ENCODE assay signal across 8 cellular contexts in genomic region chr4:152535903-152536544, GRCh38. TPM values are rescaled to one million over a fixed set of nuclear protein-coding genes. Genes with fewer than 3 reads are reported as not detected.
DNase-seq lines count a peak whose midpoint lies in the region; FAIRE-seq and TF ChIP-seq lines count a peak whose summit lies in the region.

Gene FBXW7 (minus strand): TSS chr4:152536092. CDS start chr4:152411803, 124,289 bp downstream.

- POLR2A ChIA-PET in HEK293T (lab: Yijun Ruan, JAX): interaction anchor here (0.6 to 1.7 kb wide), 21 partner anchors 9 to 127 kb away, joined by 3 to 10 read pairs (median 4); no protein-coding TSS in a partner anchor

- in situ Hi-C loops in SK-MEL-5 (cut with HindIII; ENCODE audit: low pct_unique_long_range_greater_than_20kb, low sequenced_read_pairs): no loop called here

- no peak for FAIRE-seq in frontal cortex (lab: Jason Lieb, UNC)

- H3K27ac ChIP-seq in neutrophil: peak within 1 kb of the TSS; percentile 98
- H3K27ac ChIP-seq in substantia nigra (ENCODE audit: low read depth, low read length, poor library complexity, severe bottlenecking): peak within 1 kb of the TSS; percentile 86

- H3K36me3 ChIP-seq in neutrophil: peaks cover 12% of the 10 kb centered on the region

- peaks cover 37 to 40% of the 10 kb centered on the region in 2 experiments for H3K4me1 ChIP-seq in neutrophil (ENCODE audit: control insufficient read depth in 1 of 2, insufficient read depth in 1 of 2, low read depth in 1 of 2, low read length in 1 of 2)

- peak; percentile 45 for TF ChIP-seq CTCF in neutrophil (IDR thresholded peaks at IDR 0.05)

- CTCF ChIA-PET in HEK293T (lab: Yijun Ruan, JAX): interaction anchor here (1.0 to 1.3 kb wide), 2 partner anchors 35 to 127 kb away, joined by 3 to 5 read pairs; no protein-coding TSS in a partner anchor

- DNase-seq in GF-D8 (lab: John Stamatoyannopoulos, UW) (peak; percentile 98), HEK293T (ENCODE audit: extremely low spot score) (peak; percentile 96), MV-4-11 (lab: John Stamatoyannopoulos, UW) (peak; percentile 97), SK-MEL-5 (ENCODE audit: low read depth, low spot score) (peak; percentile 97), frontal cortex (ENCODE audit: low spot score in 2 of 2) (peak; percentile 99), substantia nigra (lab: John Stamatoyannopoulos, UW) (peak; percentile 89 to 100 (median 98))
- DNase-seq in activated naive CD4-positive, alpha-beta T cell treated with Interleukin-2 at 50 U/mL for 16 hours: peak; percentile 100

- no peaks in the 10 kb centered on the region for H3K27me3 ChIP-seq in neutrophil

- H3K9me3 ChIP-seq in neutrophil: no peaks in the 10 kb centered on the region

- peak within 1 kb of the TSS; percentile 87 to 99 for H3K4me3 ChIP-seq in neutrophil (ENCODE audit: low read depth in 1 of 2, low read length in 1 of 2)

TF ChIP-seq in HEK293T, 16 proteins besides CTCF, POLR2A, EP300 and RAD21:
- TF ChIP-seq SUZ12 (IDR thresholded peaks at IDR 0.05) (no peak), ELF4 (IDR thresholded peaks at IDR 0.05) (peak; percentile 81)
- TF ChIP-seq, protein P1, sequence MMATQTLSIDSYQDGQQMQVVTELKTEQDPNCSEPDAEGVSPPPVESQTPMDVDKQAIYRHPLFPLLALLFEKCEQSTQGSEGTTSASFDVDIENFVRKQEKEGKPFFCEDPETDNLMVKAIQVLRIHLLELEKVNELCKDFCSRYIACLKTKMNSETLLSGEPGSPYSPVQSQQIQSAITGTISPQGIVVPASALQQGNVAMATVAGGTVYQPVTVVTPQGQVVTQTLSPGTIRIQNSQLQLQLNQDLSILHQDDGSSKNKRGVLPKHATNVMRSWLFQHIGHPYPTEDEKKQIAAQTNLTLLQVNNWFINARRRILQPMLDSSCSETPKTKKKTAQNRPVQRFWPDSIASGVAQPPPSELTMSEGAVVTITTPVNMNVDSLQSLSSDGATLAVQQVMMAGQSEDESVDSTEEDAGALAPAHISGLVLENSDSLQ (IDR thresholded peaks at IDR 0.05): no peak

RNA-seq across cellular contexts. Expression of gene FBXW7, which starts in this region (rescaled TPM):
- 16.7 and 25.0 TPM in 2 replicates for total RNA-seq in SK-MEL-5 (2014; rRNA removed; shearing (Covaris generic))
- 5.6 and 5.9 TPM in 2 replicates for polyA plus RNA-seq in SK-MEL-5 (2015; cell fraction: cytosol; rRNA removed)
- 38.2 and 39.9 TPM in 2 replicates for polyA plus RNA-seq in SK-MEL-5 (2015; cell fraction: nucleus; rRNA removed)
- 433 TPM for total RNA-seq in frontal cortex

Comparison
In these comparisons a context has a peak if more than half of its experiments do, and no peak if none do; other contexts are left out.
1. Peak in every context shown above with its lines: DNase-seq, H3K4me3 ChIP-seq and H3K27ac ChIP-seq.
2. RNA of gene FBXW7 (total RNA-seq): 433 TPM in frontal cortex (single experiment); 16.7 to 25.0 TPM in SK-MEL-5; every median in the first group is over 10 times any median in the second.